In genomic region chr2:207531024-207531411, GRCh38 we compare ENCODE assay signal across 8 cellular contexts. TPM values are rescaled to one million over a fixed set of nuclear protein-coding genes. Genes with fewer than 3 reads are reported as not detected.
DNase-seq lines count a peak whose midpoint lies in the region; ATAC-seq and TF ChIP-seq lines count a peak whose summit lies in the region.

No MANE protein-coding gene starts in this region.

- peak overlapping the region; percentile 97 for H3K27ac Mint-ChIP-seq in type B pancreatic cell

- peak overlapping the region; percentile 98 for H3K9ac ChIP-seq in mesendoderm (ENCODE audit: low read length)

- WGBS in mesendoderm (ENCODE audit: extremely low coverage, insufficient coverage, low lambda C conversion rate), result no CpG with 5 or more reads among the region's 11 CpGs

- in situ Hi-C loops in brain microvascular endothelial cell (cut with HindIII; ENCODE audit: low pct_ligation_motif_present, low sequenced_read_pairs), result no loop called here

- H3K36me3 Mint-ChIP-seq in type B pancreatic cell, result peaks cover 9% of the 10 kb centered on the region

- no peak overlapping the region for H4K5ac ChIP-seq in mesendoderm (ENCODE audit: low read length)

- H3K4me1 ChIP-seq in mesendoderm (ENCODE audit: control insufficient read depth, low read depth, low read length), result no peaks in the 10 kb centered on the region

- H2BK120ac ChIP-seq in mesendoderm (ENCODE audit: low read depth, low read length), result no peak overlapping the region

- H3K4me2 ChIP-seq in mesendoderm (ENCODE audit: low read length), result peak overlapping the region; percentile 79

- peak overlapping the region; percentile 94 for H3K4me3 Mint-ChIP-seq in type B pancreatic cell

- no peaks in the 10 kb centered on the region for H3K9me3 Mint-ChIP-seq in type B pancreatic cell

- H2BK15ac ChIP-seq in mesendoderm (replicated peaks; ENCODE audit: low read depth), result no peak overlapping the region

- H2BK5ac ChIP-seq in mesendoderm (ENCODE audit: low read length), result no peak overlapping the region

- H3K79me2 ChIP-seq in mesendoderm (ENCODE audit: control insufficient read depth, insufficient read depth, low read length), result peaks cover 38% of the 10 kb centered on the region

- H3K4ac ChIP-seq in mesendoderm (ENCODE audit: low read depth, low read length), result no peak overlapping the region

- H2AK5ac ChIP-seq in mesendoderm (ENCODE audit: low read length), result no peak overlapping the region

- H4K8ac ChIP-seq in mesendoderm (ENCODE audit: low read depth, low read length), result no peak overlapping the region

- no peaks in the 10 kb centered on the region for H3K27me3 ChIP-seq in brain microvascular endothelial cell (replicated peaks)
- H3K27me3 ChIP-seq in mesendoderm (ENCODE audit: insufficient read depth, low read length, poor library complexity), result no peaks in the 10 kb centered on the region

- H3K79me1 ChIP-seq in mesendoderm (ENCODE audit: low read length), result no peaks in the 10 kb centered on the region

- H3K27ac ChIP-seq in brain microvascular endothelial cell, result peak overlapping the region; percentile 90
- H3K27ac ChIP-seq in mesendoderm (ENCODE audit: low read depth, low read length), result no peak overlapping the region

- no peak for ATAC-seq in HG03457 (IDR thresholded peaks at IDR 0.05; ENCODE audit: unreplicated experiment)
- no peak for ATAC-seq in HG03565 (IDR thresholded peaks at IDR 0.05; ENCODE audit: unreplicated experiment)

- H3K18ac ChIP-seq in mesendoderm (ENCODE audit: low read length), result no peak overlapping the region

- H3K27me3 Mint-ChIP-seq in type B pancreatic cell, result peaks cover 7% of the 10 kb centered on the region

- peaks cover 24% of the 10 kb centered on the region for H3K4me1 Mint-ChIP-seq in type B pancreatic cell (ENCODE audit: unreplicated experiment)

- H3K36me3 ChIP-seq in brain microvascular endothelial cell (replicated peaks) (no peaks in the 10 kb centered on the region), mesendoderm (ENCODE audit: control insufficient read depth, insufficient read depth, low read length) (no peaks in the 10 kb centered on the region)

- H3K56ac ChIP-seq in mesendoderm (ENCODE audit: low read length), result peak overlapping the region; percentile 97

- H3K4me3 ChIP-seq in brain microvascular endothelial cell (ENCODE audit: low read depth, low read length), result peak overlapping the region; percentile 92
- peak overlapping the region; percentile 94 for H3K4me3 ChIP-seq in mesendoderm (ENCODE audit: low read length)

- DNase-seq in DMS79 treated with DMSO at 0.1 percent for 48 hours (lab: John Stamatoyannopoulos, UW) (peak; percentile 64), DMS79 (lab: John Stamatoyannopoulos, UW) (no peak), NCI-H69 (lab: John Stamatoyannopoulos, UW) (peak; percentile 29), brain microvascular endothelial cell (no peak), mesendoderm (no peak), type B pancreatic cell (ENCODE audit: extremely low spot score, unreplicated experiment) (no peak)

- no peak for TF ChIP-seq CTCF in brain microvascular endothelial cell (IDR thresholded peaks at IDR 0.05; ENCODE audit: low read depth, low read length, missing control alignments)
- no peak for TF ChIP-seq CTCF in type B pancreatic cell (conservative IDR thresholded peaks at IDR 0.05)

- no peak overlapping the region for H3K23ac ChIP-seq in mesendoderm (ENCODE audit: low read length)

RNA-seq across cellular contexts. Expression of gene CREB1, which starts 1.3 kb away (rescaled TPM):
- polyA plus RNA-seq in mesendoderm (2013, experiment 1 of 2), result 42.3 TPM
- polyA plus RNA-seq in mesendoderm (2013, experiment 2 of 2), result 46.2 TPM
- total RNA-seq in type B pancreatic cell (ENCODE audit: low replicate concordance), result 78.5 and 89.6 TPM in 2 replicates

Comparison
In these comparisons a context has a peak if more than half of its experiments do, and no peak if none do; other contexts are left out.
1. DNase-seq: peak in DMS79 treated with DMSO at 0.1 percent for 48 hours (single experiment) and NCI-H69 (single experiment); none in DMS79 (single experiment), brain microvascular endothelial cell (single experiment), mesendoderm (single experiment) and type B pancreatic cell (single experiment).